In genomic region chr17:33205552-33205951, GRCh38 we compare ENCODE assay signal across 20 cellular contexts.
DNase-seq lines count a peak whose midpoint lies in the region; TF ChIP-seq lines count a peak whose summit lies in the region.
"Had no signal": no experiment of that assay in that cellular context is flagged by ENCODE, and none has a peak within 500 bp of the region (broad histone marks: within the 10 kb centered on the region; RNA-seq: fewer than 3 reads in every experiment).

No MANE protein-coding gene starts in this region.

- no peak overlapping the region for H3K27ac Mint-ChIP-seq in H9
- H3K27ac Mint-ChIP-seq: CD14-positive monocyte; CD4-positive, alpha-beta T cell; CD8-positive, alpha-beta memory T cell had no signal

- H3K79me2 ChIP-seq in H9 (ENCODE audit: insufficient read depth, low read length), result no peaks in the 10 kb centered on the region
- no peaks in the 10 kb centered on the region for H3K79me2 ChIP-seq in MM.1S (ENCODE audit: low read length)

- H2BK15ac ChIP-seq in H9 (ENCODE audit: low read depth, low read length), result no peak overlapping the region

- H3K9me2 ChIP-seq in MM.1S (replicated peaks; ENCODE audit: insufficient read depth, low read length), result no peaks in the 10 kb centered on the region

- H3K4me2 ChIP-seq in H9 (ENCODE audit: insufficient read depth, insufficient read length, low read length) (no peak overlapping the region), MM.1S (ENCODE audit: low read depth, low read length) (no peak overlapping the region)
- H3K4me2 ChIP-seq: A549; BLaER1 treated with 17β-estradiol and CSF1 and Interleukin-3, amounts not matched to agents 10 nM and 100 nM had no signal

- H2BK12ac ChIP-seq in H9 (ENCODE audit: insufficient read length, low read depth, low read length), result no peak overlapping the region

- H3T11ph ChIP-seq in H9 (ENCODE audit: low read length), result no peak overlapping the region

- no peaks in the 10 kb centered on the region for H3K23me2 ChIP-seq in H9 (ENCODE audit: insufficient read length, low read depth, low read length, poor library complexity, severe bottlenecking)

- H3K79me1 ChIP-seq in H9 (ENCODE audit: insufficient read depth, low read depth, low read length, poor library complexity, severe bottlenecking), result no peaks in the 10 kb centered on the region

- H3K27ac ChIP-seq in H9 (ENCODE audit: insufficient read length, low read depth, low read length) (no peak overlapping the region), VCaP (peak overlapping the region; percentile 41; the same call in 1 of the 2 replicates), MM.1S (ENCODE audit: low read length) (no peak overlapping the region)
- H3K27ac ChIP-seq: A549; BLaER1 treated with 17β-estradiol and CSF1 and Interleukin-3, amounts not matched to agents 10 nM and 100 nM had no signal

- no peak overlapping the region for H3K56ac ChIP-seq in H9 (ENCODE audit: insufficient read length, low read depth, low read length)

- H3K9me3 ChIP-seq in H9 (ENCODE audit: control insufficient read depth, low read depth, low read length) (no peaks in the 10 kb centered on the region), MM.1S (replicated peaks; ENCODE audit: insufficient read depth, low read length) (no peaks in the 10 kb centered on the region)
- H3K9me3 ChIP-seq: A549; BE2C; BLaER1 treated with 17β-estradiol and CSF1 and Interleukin-3, amounts not matched to agents 10 nM and 100 nM had no signal

- TF ChIP-seq CTCF in H9 (conservative IDR thresholded peaks at IDR 0.05) (no peak), VCaP (conservative IDR thresholded peaks at IDR 0.05) (no peak), MM.1S (IDR thresholded peaks at IDR 0.05; ENCODE audit: low read length) (no peak)

- H4K8ac ChIP-seq in H9 (replicated peaks; ENCODE audit: insufficient read length, low read depth, low read length), result no peak overlapping the region

- no peak overlapping the region for H3K23ac ChIP-seq in H9 (ENCODE audit: insufficient read length, low read depth, low read length)

- no peak overlapping the region for H2BK120ac ChIP-seq in H9 (ENCODE audit: low read depth, low read length, poor library complexity, severe bottlenecking)

- no peaks in the 10 kb centered on the region; a peak in 1 of 5 replicates for H3K9me3 Mint-ChIP-seq in H9
- H3K9me3 Mint-ChIP-seq: CD4-positive, alpha-beta T cell; CD8-positive, alpha-beta memory T cell had no signal

- no CpG with 5 or more reads among the region's 8 CpGs for WGBS in H9 (ENCODE audit: extremely low coverage, insufficient read length, low lambda C conversion rate)

- no peak overlapping the region for H2BK5ac ChIP-seq in H9 (ENCODE audit: insufficient read length, low read length)

- H2AFZ ChIP-seq in H9 (ENCODE audit: low read length) (no peak overlapping the region), MM.1S (ENCODE audit: low read length) (no peak overlapping the region)

- no peak overlapping the region for H2BK20ac ChIP-seq in H9 (ENCODE audit: low read depth, low read length, poor library complexity, severe bottlenecking)

- DNase-seq in COLO668 (lab: John Stamatoyannopoulos, UW; ENCODE audit: unreplicated experiment) (peak; percentile 18), H9 (peak; percentile 16), mesenteric fat pad (ENCODE audit: low spot score) (peak; percentile 81), NCI-H446 (lab: John Stamatoyannopoulos, UW) (no peak), MM.1S (no peak)
- no peak for DNase-seq in stimulated activated naive CD4-positive, alpha-beta T cell (lab: John Stamatoyannopoulos, UW)
- DNase-seq: 8988T; ACHN; AML-193; BE2C; Calu3; CD4-positive, alpha-beta T cell; CD8-positive, alpha-beta memory T cell; COR-L47; DMS53; H7 had no signal

- H3K4me3 Mint-ChIP-seq in H9, result no peak overlapping the region
- H3K4me3 Mint-ChIP-seq: CD14-positive monocyte; CD4-positive, alpha-beta T cell; CD8-positive, alpha-beta memory T cell had no signal

- H3K4me1 Mint-ChIP-seq in H9, result peaks cover 0 to 9% of the 10 kb centered on the region in 2 experiments; a peak in 2 of 4 replicates
- H3K4me1 Mint-ChIP-seq: CD14-positive monocyte; CD8-positive, alpha-beta memory T cell had no signal

- no peak overlapping the region for H3K18ac ChIP-seq in H9 (ENCODE audit: insufficient read length, low read depth, low read length)

- no peaks in the 10 kb centered on the region; the same call in 1 of the 2 replicates for H3K27me3 ChIP-seq in H9 (ENCODE audit: insufficient read depth, low read length)
- H3K27me3 ChIP-seq in MM.1S (replicated peaks; ENCODE audit: insufficient read depth, low read length), result no peaks in the 10 kb centered on the region; the same call in 1 of the 2 replicates
- H3K27me3 ChIP-seq: BLaER1 treated with 17β-estradiol and CSF1 and Interleukin-3, amounts not matched to agents 10 nM and 100 nM had no signal

- no peaks in the 10 kb centered on the region for H3K36me3 ChIP-seq in MM.1S (replicated peaks; ENCODE audit: insufficient read depth, low read length)
- H3K36me3 ChIP-seq: BE2C; BLaER1 treated with 17β-estradiol and CSF1 and Interleukin-3, amounts not matched to agents 10 nM and 100 nM had no signal

- H3K36me3 Mint-ChIP-seq in H9 (ENCODE audit: insufficient read depth in 1 of 3, low read depth in 3 of 3), result no peaks in the 10 kb centered on the region
- H3K36me3 Mint-ChIP-seq: CD14-positive monocyte; CD8-positive, alpha-beta memory T cell had no signal

- no peak overlapping the region for H3K9ac ChIP-seq in H9 (ENCODE audit: extremely low read depth, insufficient read length, low read length)
- H3K9ac ChIP-seq in MM.1S (ENCODE audit: low read length), result no peak overlapping the region
- H3K9ac ChIP-seq: BLaER1 treated with 17β-estradiol and CSF1 and Interleukin-3, amounts not matched to agents 10 nM and 100 nM had no signal

- H2AK5ac ChIP-seq in H9 (ENCODE audit: insufficient read length, low read length), result no peak overlapping the region

- H3K4me1 ChIP-seq in H9 (ENCODE audit: insufficient read depth, low read length) (no peaks in the 10 kb centered on the region), MM.1S (ENCODE audit: low read length) (no peaks in the 10 kb centered on the region)
- H3K4me1 ChIP-seq: BE2C had no signal

- H3K27me3 Mint-ChIP-seq in H9 (ENCODE audit: low read depth), result peaks cover 90% of the 10 kb centered on the region

- no peak overlapping the region for H3K4ac ChIP-seq in H9 (ENCODE audit: low read depth, low read length)

- no peak overlapping the region for H4K91ac ChIP-seq in H9 (ENCODE audit: insufficient read length, low read depth, low read length)

- H4K20me1 ChIP-seq in H9 (ENCODE audit: control insufficient read depth, insufficient read depth, insufficient read length) (no peaks in the 10 kb centered on the region), MM.1S (ENCODE audit: insufficient read depth, low read length) (no peaks in the 10 kb centered on the region)
- H4K20me1 ChIP-seq: BLaER1 treated with 17β-estradiol and CSF1 and Interleukin-3, amounts not matched to agents 10 nM and 100 nM had no signal

- H3F3A ChIP-seq in MM.1S (ENCODE audit: insufficient read depth, low read length), result no peaks in the 10 kb centered on the region

- no peak overlapping the region for H3K14ac ChIP-seq in H9 (ENCODE audit: insufficient read depth, low read length)

- no peak overlapping the region for H3K4me3 ChIP-seq in MM.1S (ENCODE audit: low read length)
- H3K4me3 ChIP-seq: A549; BLaER1 treated with 17β-estradiol and CSF1 and Interleukin-3, amounts not matched to agents 10 nM and 100 nM had no signal

- no peak overlapping the region for H4K5ac ChIP-seq in H9 (ENCODE audit: insufficient read length, low read depth, low read length)

Comparison
In these comparisons a context has a peak if more than half of its experiments do, and no peak if none do; other contexts are left out.
1. DNase-seq: peak in COLO668 (single experiment), H9 (single experiment) and mesenteric fat pad (single experiment); none in NCI-H446 (0 of 2), stimulated activated naive CD4-positive, alpha-beta T cell (0 of 6) and MM.1S (single experiment).